1 cellular context compared by ENCODE assay signal in the genomic region with DNA sequence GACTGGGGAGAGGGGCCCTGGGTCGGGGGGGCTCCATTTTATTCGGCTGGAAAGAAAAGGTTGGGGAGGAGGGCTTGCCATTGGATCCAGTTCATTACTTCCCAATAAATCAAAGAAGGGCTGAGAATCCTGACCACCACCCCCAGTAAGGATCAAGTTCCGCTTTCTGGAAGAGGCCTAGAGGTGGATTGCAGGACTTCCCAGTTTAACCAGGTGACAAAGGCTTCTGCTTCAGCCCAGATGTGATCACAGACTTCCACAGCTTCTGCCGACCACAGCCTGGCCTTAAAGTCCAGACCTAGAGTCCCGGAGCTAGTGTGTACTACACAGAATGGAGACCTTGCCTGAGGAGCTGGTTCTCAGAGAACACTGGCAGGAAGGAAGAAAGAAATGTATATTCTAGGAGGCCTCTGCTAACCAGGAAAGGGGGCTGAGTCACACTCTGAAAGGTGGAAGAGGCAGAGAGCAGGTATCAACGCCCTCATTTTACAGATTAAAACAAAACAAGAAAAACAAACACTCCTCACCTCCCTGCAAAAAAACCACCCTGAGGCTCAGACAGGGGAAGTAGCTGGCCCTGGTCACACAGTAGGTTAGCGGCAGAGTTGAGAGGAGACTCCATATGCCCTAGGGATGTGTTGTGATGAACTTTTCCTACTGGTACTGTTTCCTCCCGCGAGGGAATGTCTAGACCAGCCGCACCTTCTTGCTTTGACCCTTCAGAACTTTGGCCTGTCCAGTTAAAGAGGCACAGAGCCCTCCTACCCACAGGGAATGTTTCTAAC.
TF ChIP-seq lines count a peak whose summit lies in the region.

No MANE protein-coding gene starts in this region.

TF ChIP-seq in GM23338, 12 proteins besides CTCF, POLR2A, EP300 and RAD21 (continued from another document):
- TF ChIP-seq, protein P1, sequence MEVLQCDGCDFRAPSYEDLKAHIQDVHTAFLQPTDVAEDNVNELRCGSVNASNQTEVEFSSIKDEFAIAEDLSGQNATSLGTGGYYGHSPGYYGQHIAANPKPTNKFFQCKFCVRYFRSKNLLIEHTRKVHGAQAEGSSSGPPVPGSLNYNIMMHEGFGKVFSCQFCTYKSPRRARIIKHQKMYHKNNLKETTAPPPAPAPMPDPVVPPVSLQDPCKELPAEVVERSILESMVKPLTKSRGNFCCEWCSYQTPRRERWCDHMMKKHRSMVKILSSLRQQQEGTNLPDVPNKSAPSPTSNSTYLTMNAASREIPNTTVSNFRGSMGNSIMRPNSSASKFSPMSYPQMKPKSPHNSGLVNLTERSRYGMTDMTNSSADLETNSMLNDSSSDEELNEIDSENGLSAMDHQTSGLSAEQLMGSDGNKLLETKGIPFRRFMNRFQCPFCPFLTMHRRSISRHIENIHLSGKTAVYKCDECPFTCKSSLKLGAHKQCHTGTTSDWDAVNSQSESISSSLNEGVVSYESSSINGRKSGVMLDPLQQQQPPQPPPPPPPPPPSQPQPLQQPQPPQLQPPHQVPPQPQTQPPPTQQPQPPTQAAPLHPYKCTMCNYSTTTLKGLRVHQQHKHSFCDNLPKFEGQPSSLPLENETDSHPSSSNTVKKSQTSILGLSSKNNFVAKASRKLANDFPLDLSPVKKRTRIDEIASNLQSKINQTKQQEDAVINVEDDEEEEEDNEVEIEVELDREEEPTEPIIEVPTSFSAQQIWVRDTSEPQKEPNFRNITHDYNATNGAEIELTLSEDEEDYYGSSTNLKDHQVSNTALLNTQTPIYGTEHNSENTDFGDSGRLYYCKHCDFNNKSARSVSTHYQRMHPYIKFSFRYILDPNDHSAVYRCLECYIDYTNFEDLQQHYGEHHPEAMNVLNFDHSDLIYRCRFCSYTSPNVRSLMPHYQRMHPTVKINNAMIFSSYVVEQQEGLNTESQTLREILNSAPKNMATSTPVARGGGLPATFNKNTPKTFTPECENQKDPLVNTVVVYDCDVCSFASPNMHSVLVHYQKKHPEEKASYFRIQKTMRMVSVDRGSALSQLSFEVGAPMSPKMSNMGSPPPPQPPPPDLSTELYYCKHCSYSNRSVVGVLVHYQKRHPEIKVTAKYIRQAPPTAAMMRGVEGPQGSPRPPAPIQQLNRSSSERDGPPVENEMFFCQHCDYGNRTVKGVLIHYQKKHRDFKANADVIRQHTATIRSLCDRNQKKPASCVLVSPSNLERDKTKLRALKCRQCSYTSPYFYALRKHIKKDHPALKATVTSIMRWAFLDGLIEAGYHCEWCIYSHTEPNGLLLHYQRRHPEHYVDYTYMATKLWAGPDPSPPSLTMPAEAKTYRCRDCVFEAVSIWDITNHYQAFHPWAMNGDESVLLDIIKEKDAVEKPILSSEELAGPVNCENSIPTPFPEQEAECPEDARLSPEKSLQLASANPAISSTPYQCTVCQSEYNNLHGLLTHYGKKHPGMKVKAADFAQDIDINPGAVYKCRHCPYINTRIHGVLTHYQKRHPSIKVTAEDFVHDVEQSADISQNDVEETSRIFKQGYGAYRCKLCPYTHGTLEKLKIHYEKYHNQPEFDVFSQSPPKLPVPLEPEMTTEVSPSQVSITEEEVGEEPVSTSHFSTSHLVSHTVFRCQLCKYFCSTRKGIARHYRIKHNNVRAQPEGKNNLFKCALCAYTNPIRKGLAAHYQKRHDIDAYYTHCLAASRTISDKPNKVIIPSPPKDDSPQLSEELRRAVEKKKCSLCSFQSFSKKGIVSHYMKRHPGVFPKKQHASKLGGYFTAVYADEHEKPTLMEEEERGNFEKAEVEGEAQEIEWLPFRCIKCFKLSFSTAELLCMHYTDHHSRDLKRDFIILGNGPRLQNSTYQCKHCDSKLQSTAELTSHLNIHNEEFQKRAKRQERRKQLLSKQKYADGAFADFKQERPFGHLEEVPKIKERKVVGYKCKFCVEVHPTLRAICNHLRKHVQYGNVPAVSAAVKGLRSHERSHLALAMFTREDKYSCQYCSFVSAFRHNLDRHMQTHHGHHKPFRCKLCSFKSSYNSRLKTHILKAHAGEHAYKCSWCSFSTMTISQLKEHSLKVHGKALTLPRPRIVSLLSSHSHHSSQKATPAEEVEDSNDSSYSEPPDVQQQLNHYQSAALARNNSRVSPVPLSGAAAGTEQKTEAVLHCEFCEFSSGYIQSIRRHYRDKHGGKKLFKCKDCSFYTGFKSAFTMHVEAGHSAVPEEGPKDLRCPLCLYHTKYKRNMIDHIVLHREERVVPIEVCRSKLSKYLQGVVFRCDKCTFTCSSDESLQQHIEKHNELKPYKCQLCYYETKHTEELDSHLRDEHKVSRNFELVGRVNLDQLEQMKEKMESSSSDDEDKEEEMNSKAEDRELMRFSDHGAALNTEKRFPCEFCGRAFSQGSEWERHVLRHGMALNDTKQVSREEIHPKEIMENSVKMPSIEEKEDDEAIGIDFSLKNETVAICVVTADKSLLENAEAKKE (CRISPR knock-in tag; IDR thresholded peaks at IDR 0.05): no peak
- TF ChIP-seq, protein P2, sequence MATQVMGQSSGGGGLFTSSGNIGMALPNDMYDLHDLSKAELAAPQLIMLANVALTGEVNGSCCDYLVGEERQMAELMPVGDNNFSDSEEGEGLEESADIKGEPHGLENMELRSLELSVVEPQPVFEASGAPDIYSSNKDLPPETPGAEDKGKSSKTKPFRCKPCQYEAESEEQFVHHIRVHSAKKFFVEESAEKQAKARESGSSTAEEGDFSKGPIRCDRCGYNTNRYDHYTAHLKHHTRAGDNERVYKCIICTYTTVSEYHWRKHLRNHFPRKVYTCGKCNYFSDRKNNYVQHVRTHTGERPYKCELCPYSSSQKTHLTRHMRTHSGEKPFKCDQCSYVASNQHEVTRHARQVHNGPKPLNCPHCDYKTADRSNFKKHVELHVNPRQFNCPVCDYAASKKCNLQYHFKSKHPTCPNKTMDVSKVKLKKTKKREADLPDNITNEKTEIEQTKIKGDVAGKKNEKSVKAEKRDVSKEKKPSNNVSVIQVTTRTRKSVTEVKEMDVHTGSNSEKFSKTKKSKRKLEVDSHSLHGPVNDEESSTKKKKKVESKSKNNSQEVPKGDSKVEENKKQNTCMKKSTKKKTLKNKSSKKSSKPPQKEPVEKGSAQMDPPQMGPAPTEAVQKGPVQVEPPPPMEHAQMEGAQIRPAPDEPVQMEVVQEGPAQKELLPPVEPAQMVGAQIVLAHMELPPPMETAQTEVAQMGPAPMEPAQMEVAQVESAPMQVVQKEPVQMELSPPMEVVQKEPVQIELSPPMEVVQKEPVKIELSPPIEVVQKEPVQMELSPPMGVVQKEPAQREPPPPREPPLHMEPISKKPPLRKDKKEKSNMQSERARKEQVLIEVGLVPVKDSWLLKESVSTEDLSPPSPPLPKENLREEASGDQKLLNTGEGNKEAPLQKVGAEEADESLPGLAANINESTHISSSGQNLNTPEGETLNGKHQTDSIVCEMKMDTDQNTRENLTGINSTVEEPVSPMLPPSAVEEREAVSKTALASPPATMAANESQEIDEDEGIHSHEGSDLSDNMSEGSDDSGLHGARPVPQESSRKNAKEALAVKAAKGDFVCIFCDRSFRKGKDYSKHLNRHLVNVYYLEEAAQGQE (IDR thresholded peaks at IDR 0.05; ENCODE audit: unreplicated experiment): no peak
- TF ChIP-seq JUNB (IDR thresholded peaks at IDR 0.05; ENCODE audit: unreplicated experiment) (no peak), POLR2AphosphoS5 (IDR thresholded peaks at IDR 0.05; ENCODE audit: low read depth) (no peak), CREB1 (CRISPR knock-in tag; IDR thresholded peaks at IDR 0.05; ENCODE audit: low read depth) (no peak), STAT1 (IDR thresholded peaks at IDR 0.05; ENCODE audit: unreplicated experiment) (no peak), EZH2phosphoT487 (IDR thresholded peaks at IDR 0.05; ENCODE audit: unreplicated experiment) (no peak), NANOG (IDR thresholded peaks at IDR 0.05; ENCODE audit: borderline replicate concordance) (no peak), EZH2 (IDR thresholded peaks at IDR 0.05; ENCODE audit: low read depth, unreplicated experiment) (no peak)
- TF ChIP-seq, protein P3, sequence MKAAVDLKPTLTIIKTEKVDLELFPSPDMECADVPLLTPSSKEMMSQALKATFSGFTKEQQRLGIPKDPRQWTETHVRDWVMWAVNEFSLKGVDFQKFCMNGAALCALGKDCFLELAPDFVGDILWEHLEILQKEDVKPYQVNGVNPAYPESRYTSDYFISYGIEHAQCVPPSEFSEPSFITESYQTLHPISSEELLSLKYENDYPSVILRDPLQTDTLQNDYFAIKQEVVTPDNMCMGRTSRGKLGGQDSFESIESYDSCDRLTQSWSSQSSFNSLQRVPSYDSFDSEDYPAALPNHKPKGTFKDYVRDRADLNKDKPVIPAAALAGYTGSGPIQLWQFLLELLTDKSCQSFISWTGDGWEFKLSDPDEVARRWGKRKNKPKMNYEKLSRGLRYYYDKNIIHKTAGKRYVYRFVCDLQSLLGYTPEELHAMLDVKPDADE (IDR thresholded peaks at IDR 0.05): no peak
